ENCODE assay signal across 8 cellular contexts in the genomic region with DNA sequence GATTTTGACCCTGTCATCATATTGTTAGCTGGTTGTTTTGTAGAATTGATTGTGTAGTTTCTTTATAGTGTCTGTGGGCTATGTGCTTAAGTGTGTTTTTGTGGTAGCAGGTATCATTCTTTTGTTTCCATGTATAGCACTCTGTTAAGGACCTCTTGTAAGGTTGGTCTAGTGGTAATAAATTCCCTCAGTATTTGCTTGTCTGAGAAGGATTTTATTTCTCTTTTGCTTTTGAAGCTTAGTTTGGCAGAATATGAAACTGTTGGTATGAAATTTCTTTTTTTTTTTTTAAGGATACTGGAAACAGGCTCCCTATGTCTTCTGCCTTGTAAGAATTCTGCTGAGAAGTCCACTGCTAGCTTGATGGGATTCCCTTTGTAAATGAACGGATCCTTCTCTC.
"Had no signal": no experiment of that assay in that cellular context is flagged by ENCODE, and none has a peak within 500 bp of the region (broad histone marks: within the 10 kb centered on the region; RNA-seq: fewer than 3 reads in every experiment).

No MANE protein-coding gene starts in this region.

- DNase-seq: GDM1, GF-D8 had no signal

- H3K4me3 ChIP-seq: GM12878 had no signal

- FAIRE-seq: G401.6, GM12878, GM12891, GM12892, GM18507, GM19239 had no signal

- ATAC-seq: GM12878 had no signal
